ENCODE assay signal across 31 cellular contexts in the genomic region with DNA sequence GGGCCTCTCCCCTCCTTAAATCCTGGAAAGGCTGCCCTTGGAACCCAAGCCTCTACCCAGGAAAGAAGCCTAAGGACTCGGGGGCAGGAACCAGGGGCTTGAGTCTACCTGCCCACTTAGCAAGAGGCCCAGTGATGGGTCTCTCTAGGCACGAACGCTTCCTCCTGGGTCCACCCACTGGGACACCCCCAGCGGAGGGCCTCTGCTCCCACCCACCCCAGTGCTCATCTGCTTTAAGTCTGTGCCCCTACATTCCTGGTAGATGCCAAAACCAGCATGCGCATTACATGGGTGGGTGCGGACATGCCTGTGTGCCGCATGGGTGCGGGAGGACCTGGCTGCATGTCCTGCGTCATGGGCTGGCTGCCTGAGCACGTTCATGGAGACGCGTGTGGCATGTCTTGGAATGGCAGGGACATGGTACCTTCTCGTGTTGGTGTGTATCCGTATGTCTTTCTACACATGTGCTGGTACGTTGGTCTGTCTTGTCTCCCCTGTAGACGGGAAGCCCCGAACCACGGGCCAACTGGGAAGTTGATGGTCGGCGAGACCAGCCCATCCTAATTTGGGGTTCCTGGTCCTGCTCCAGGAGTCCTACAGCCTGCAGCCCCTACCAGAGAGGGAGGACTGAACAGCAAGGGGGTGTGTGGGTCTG.
"Had no signal": no experiment of that assay in that cellular context is flagged by ENCODE, and none has a peak within 500 bp of the region (broad histone marks: within the 10 kb centered on the region; RNA-seq: fewer than 3 reads in every experiment).

No MANE protein-coding gene starts in this region.

- H3K27ac ChIP-seq: body of pancreas, cardiac muscle cell, gastrocnemius medialis, hepatocyte, neutrophil, prostate gland, stomach, tibial artery, VCaP had no signal

- H3K9me3 ChIP-seq: body of pancreas, gastrocnemius medialis, mucosa of descending colon, neutrophil, prostate gland, SK-N-SH, stomach, tibial artery had no signal

- ATAC-seq: activated T-cell treated with anti-CD3 and anti-CD28 coated beads, Interleukin-2, amount 50 U/mL, for 4 hours; body of pancreas; gastrocnemius medialis; mucosa of descending colon; stimulated activated naive B cell treated with anti-CD40 and anti-IgM and Interleukin-4, amounts not matched to agents 10 μg/mL and 1 μg/mL and 100 μg/mL, for 72 hours had no signal

- H3K4me1 ChIP-seq: prostate gland had no signal

- H3K36me3 Mint-ChIP-seq: activated CD4-positive, alpha-beta memory T cell treated with anti-CD3 and anti-CD28 coated beads for 36 hours; memory B cell; stimulated activated naive B cell treated with anti-CD40 and anti-IgM and Interleukin-4, amounts not matched to agents 10 μg/mL and 1 μg/mL and 100 μg/mL, for 72 hours had no signal

- H3K4me3 ChIP-seq: body of pancreas, cardiac muscle cell, gastrocnemius medialis, hepatocyte, mucosa of descending colon, prostate gland, stomach, tibial artery had no signal

- H3K4me3 Mint-ChIP-seq: activated CD4-positive, alpha-beta memory T cell treated with anti-CD3 and anti-CD28 coated beads for 36 hours; activated naive CD8-positive, alpha-beta T cell; activated T-cell treated with anti-CD3 and anti-CD28 coated beads, Interleukin-2, amount 50 U/mL, for 4 hours; memory B cell; nephron; stimulated activated naive B cell treated with anti-CD40 and anti-IgM and Interleukin-4, amounts not matched to agents 10 μg/mL and 1 μg/mL and 100 μg/mL, for 72 hours; T-helper 1 cell treated with Interleukin-12 subunit alpha and Interleukin-12 subunit beta and Interleukin-4 antibody, amounts not matched to agents 30 μg/mL and 1 μg/mL, for 36 hours had no signal

- H3K4me1 Mint-ChIP-seq: memory B cell; stimulated activated naive B cell treated with anti-CD40 and anti-IgM and Interleukin-4, amounts not matched to agents 10 μg/mL and 1 μg/mL and 100 μg/mL, for 72 hours had no signal

- FAIRE-seq: endometrium, TTC549 had no signal

- H3K27ac Mint-ChIP-seq: activated CD4-positive, alpha-beta memory T cell treated with anti-CD3 and anti-CD28 coated beads for 36 hours; activated naive CD8-positive, alpha-beta T cell; memory B cell; nephron; stimulated activated naive B cell treated with anti-CD40 and anti-IgM and Interleukin-4, amounts not matched to agents 10 μg/mL and 1 μg/mL and 100 μg/mL, for 72 hours; T-helper 1 cell treated with Interleukin-12 subunit alpha and Interleukin-12 subunit beta and Interleukin-4 antibody, amounts not matched to agents 30 μg/mL and 1 μg/mL, for 36 hours had no signal

- DNase-seq: activated CD4-positive, alpha-beta memory T cell treated with anti-CD3 and anti-CD28 coated beads for 36 hours; activated CD4-positive, alpha-beta T cell treated with anti-CD3 and anti-CD28 coated beads for 48 hours; activated naive CD4-positive, alpha-beta T cell; activated T-cell treated with anti-CD3 and anti-CD28 coated beads, Interleukin-2, amount 50 U/mL, for 4 hours; aorta; body of pancreas; dermis blood vessel endothelial cell; effector CD8-positive, alpha-beta T cell; erythroblast; gastrocnemius medialis; mucosa of descending colon; retina; SK-N-SH; stimulated activated CD4-positive, alpha-beta T cell treated with anti-CD3 and anti-CD28 coated beads, Interleukin-15, amount 100 ng/mL, for 24 hours; stimulated activated CD4-positive, alpha-beta T cell treated with anti-CD3 and anti-CD28 coated beads, Interleukin-2, amount 100 ng/mL, for 24 hours; stimulated activated naive B cell treated with anti-CD40 and anti-IgM and Interleukin-4, amounts not matched to agents 10 μg/mL and 1 μg/mL and 100 μg/mL, for 72 hours; stomach; SW 1271; T-helper 9 cell; tibial artery had no signal

- H3K36me3 ChIP-seq: cardiac muscle cell, gastrocnemius medialis, neutrophil, prostate gland had no signal

- H3K27me3 Mint-ChIP-seq: activated CD4-positive, alpha-beta memory T cell treated with anti-CD3 and anti-CD28 coated beads for 36 hours; activated naive CD8-positive, alpha-beta T cell; memory B cell; stimulated activated naive B cell treated with anti-CD40 and anti-IgM and Interleukin-4, amounts not matched to agents 10 μg/mL and 1 μg/mL and 100 μg/mL, for 72 hours had no signal

- H3K9me3 Mint-ChIP-seq: activated CD4-positive, alpha-beta memory T cell treated with anti-CD3 and anti-CD28 coated beads for 36 hours; activated T-cell treated with anti-CD3 and anti-CD28 coated beads, Interleukin-2, amount 50 U/mL, for 4 hours; memory B cell; nephron; stimulated activated naive B cell treated with anti-CD40 and anti-IgM and Interleukin-4, amounts not matched to agents 10 μg/mL and 1 μg/mL and 100 μg/mL, for 72 hours; T-helper 1 cell treated with Interleukin-12 subunit alpha and Interleukin-12 subunit beta and Interleukin-4 antibody, amounts not matched to agents 30 μg/mL and 1 μg/mL, for 36 hours had no signal

- H3K9ac ChIP-seq: SK-N-SH had no signal
